In genomic region chrM:3377-3872, GRCh38 we compare ENCODE assay signal across 2 cellular contexts.
TF ChIP-seq lines count a peak whose summit lies in the region.

No MANE protein-coding gene starts in this region.

TF ChIP-seq in HepG2, 621 proteins besides CTCF, POLR2A, EP300 and RAD21:
- TF ChIP-seq PCBP2 (optimal IDR thresholded peaks at IDR 0.05; ENCODE audit: low read depth, low read length, poor library complexity, severe bottlenecking) (peak; percentile 100), TEAD3 (CRISPR knock-in tag; optimal IDR thresholded peaks at IDR 0.05; ENCODE audit: borderline replicate concordance) (peak; percentile 6), HNRNPH1 (optimal IDR thresholded peaks at IDR 0.05; ENCODE audit: low read depth, low read length) (peak; percentile 93), BRF2 (CRISPR knock-in tag; IDR thresholded peaks at IDR 0.05) (no peak), XRCC5 (optimal IDR thresholded peaks at IDR 0.05; ENCODE audit: low read length) (peak; percentile 94)

TF ChIP-seq in K562, 482 proteins besides CTCF, POLR2A, EP300 and RAD21:
- TF ChIP-seq CREB5 (CRISPR knock-in tag; IDR thresholded peaks at IDR 0.05) (no peak), TBP (optimal IDR thresholded peaks at IDR 0.05; ENCODE audit: low read depth, low read length) (peak; percentile 81)
